Comparison of ENCODE assay signal across 1 cellular context in genomic region chr2:199985625-199986207, GRCh38.
TF ChIP-seq lines count a peak whose summit lies in the region.

No MANE protein-coding gene starts in this region.

TF ChIP-seq in HepG2, 621 proteins besides CTCF, POLR2A, EP300 and RAD21 (continued from another document and continues in another):
- TF ChIP-seq MIER3 (CRISPR knock-in tag; IDR thresholded peaks at IDR 0.05; ENCODE audit: borderline replicate concordance) (no peak), ZNF646 (CRISPR knock-in tag; IDR thresholded peaks at IDR 0.05) (0 out of 2 replicates have a peak, but pooled peaks have one; percentile 38), MLXIP (CRISPR knock-in tag; IDR thresholded peaks at IDR 0.05; ENCODE audit: borderline replicate concordance) (no peak), E2F1 (CRISPR knock-in tag; IDR thresholded peaks at IDR 0.05) (no peak), SIN3B (IDR thresholded peaks at IDR 0.05; ENCODE audit: low read length) (no peak), ZNF501 (CRISPR knock-in tag; IDR thresholded peaks at IDR 0.05) (no peak), ZSCAN21 (CRISPR knock-in tag; IDR thresholded peaks at IDR 0.05; ENCODE audit: borderline replicate concordance) (no peak), ZNF292 (CRISPR knock-in tag; IDR thresholded peaks at IDR 0.05; ENCODE audit: borderline replicate concordance, low read depth) (no peak), SMARCE1 (IDR thresholded peaks at IDR 0.05; ENCODE audit: borderline replicate concordance) (no peak), GABPA (IDR thresholded peaks at IDR 0.05; ENCODE audit: low read depth, low read length) (peak; percentile 62), GABPA (CRISPR knock-in tag; IDR thresholded peaks at IDR 0.05; ENCODE audit: low read depth) (peak; percentile 90), ZNF264 (CRISPR knock-in tag; IDR thresholded peaks at IDR 0.05) (no peak), ZNF746 (CRISPR knock-in tag; IDR thresholded peaks at IDR 0.05) (no peak), ZNF563 (CRISPR knock-in tag; IDR thresholded peaks at IDR 0.05) (no peak), TCF7L2 (IDR thresholded peaks at IDR 0.05; ENCODE audit: low read depth, low read length) (no peak), TFDP2 (CRISPR knock-in tag; IDR thresholded peaks at IDR 0.05) (peak; percentile 13; the same call in 1 of the 2 replicates), IRF9 (CRISPR knock-in tag; IDR thresholded peaks at IDR 0.05; ENCODE audit: borderline replicate concordance) (no peak), ZNF687 (CRISPR knock-in tag; IDR thresholded peaks at IDR 0.05) (no peak), POGK (CRISPR knock-in tag; conservative IDR thresholded peaks at IDR 0.05) (no peak), ZNF556 (CRISPR knock-in tag; IDR thresholded peaks at IDR 0.05; ENCODE audit: borderline replicate concordance) (0 out of 2 replicates have a peak, but pooled peaks have one; percentile 22), PREB (CRISPR knock-in tag; IDR thresholded peaks at IDR 0.05) (no peak), ZNF569 (CRISPR knock-in tag; IDR thresholded peaks at IDR 0.05; ENCODE audit: borderline replicate concordance) (no peak), MAFG (CRISPR knock-in tag; IDR thresholded peaks at IDR 0.05) (no peak), ZNF639 (CRISPR knock-in tag; conservative IDR thresholded peaks at IDR 0.05) (no peak), ZNF326 (CRISPR knock-in tag; IDR thresholded peaks at IDR 0.05; ENCODE audit: borderline replicate concordance) (no peak), ZFP90 (CRISPR knock-in tag; IDR thresholded peaks at IDR 0.05; ENCODE audit: borderline replicate concordance) (no peak), ZNF362 (CRISPR knock-in tag; IDR thresholded peaks at IDR 0.05; ENCODE audit: borderline replicate concordance) (no peak), CERS6 (CRISPR knock-in tag; IDR thresholded peaks at IDR 0.05) (no peak), ZNF772 (CRISPR knock-in tag; IDR thresholded peaks at IDR 0.05) (no peak), ZFYVE20 (CRISPR knock-in tag; IDR thresholded peaks at IDR 0.05; ENCODE audit: borderline replicate concordance, low read depth) (no peak), ZNF234 (CRISPR knock-in tag; conservative IDR thresholded peaks at IDR 0.05) (no peak)
